9 cellular contexts compared by ENCODE assay signal in genomic region chr3:149487598-149488197, GRCh38. TPM values are rescaled to one million over a fixed set of nuclear protein-coding genes. Genes with fewer than 3 reads are reported as not detected.
DNase-seq lines count a peak whose midpoint lies in the region; ATAC-seq, FAIRE-seq and TF ChIP-seq lines count a peak whose summit lies in the region.
"Had no signal": no experiment of that assay in that cellular context is flagged by ENCODE, and none has a peak within 500 bp of the region (broad histone marks: within the 10 kb centered on the region; RNA-seq: fewer than 3 reads in every experiment).

No MANE protein-coding gene starts in this region.

- ATAC-seq in GM19455 (IDR thresholded peaks at IDR 0.05; ENCODE audit: unreplicated experiment) (peak; percentile 74), psoas muscle (no peak)

- no peak overlapping the region for H3K4me3 Mint-ChIP-seq in activated naive CD4-positive, alpha-beta T cell treated with anti-CD3 and anti-CD28 coated beads for 36 hours

- H3K4me3 ChIP-seq in psoas muscle = no peak overlapping the region

- CTCF ChIA-PET in activated naive CD4-positive, alpha-beta T cell treated with anti-CD3 and anti-CD28 coated beads for 36 hours (lab: Charles Lee) = interaction anchor here (0.6 to 1.5 kb wide), 4 partner anchors 13 to 722 kb away, joined by 3 to 5 read pairs (median 4); no protein-coding TSS in a partner anchor

- H3K4me1 Mint-ChIP-seq in activated naive CD4-positive, alpha-beta T cell treated with anti-CD3 and anti-CD28 coated beads for 36 hours (ENCODE audit: low read depth) = no peaks in the 10 kb centered on the region

- DNase-seq in Daoy (ENCODE audit: low read depth) (peak; percentile 51), KBM-7 (peak; percentile 41), psoas muscle (no peak), H54 (ENCODE audit: insufficient read length, low spot score) (no peak), NCI-H187 treated with DMSO at 0.1 percent for 48 hours (lab: John Stamatoyannopoulos, UW) (no peak)
- DNase-seq in activated naive CD4-positive, alpha-beta T cell treated with anti-CD3 and anti-CD28 coated beads for 36 hours = peak; percentile 49
- no peak for DNase-seq in effector CD8-positive, alpha-beta T cell (lab: John Stamatoyannopoulos, UW)

- no peak overlapping the region for H3K27ac ChIP-seq in psoas muscle

- 72 to 83% (median 72%) methylated on average over 6 of the region's 6 CpGs for WGBS in psoas muscle, 3 donors

- H3K36me3 Mint-ChIP-seq in activated naive CD4-positive, alpha-beta T cell treated with anti-CD3 and anti-CD28 coated beads for 36 hours (ENCODE audit: low read depth) = no peaks in the 10 kb centered on the region

- peaks cover 4% of the 10 kb centered on the region for H3K9me3 ChIP-seq in psoas muscle

- no peaks in the 10 kb centered on the region for H3K36me3 ChIP-seq in psoas muscle (ENCODE audit: insufficient read depth in 1 of 2, low read depth in 1 of 2)

- H3K4me1 ChIP-seq in psoas muscle = peaks cover 9% of the 10 kb centered on the region

- H3K27me3 Mint-ChIP-seq in activated naive CD4-positive, alpha-beta T cell treated with anti-CD3 and anti-CD28 coated beads for 36 hours (ENCODE audit: low read depth) = peaks cover 12% of the 10 kb centered on the region

- no peaks in the 10 kb centered on the region for H3K9me3 Mint-ChIP-seq in activated naive CD4-positive, alpha-beta T cell treated with anti-CD3 and anti-CD28 coated beads for 36 hours

- no peak for FAIRE-seq in H54 (lab: Jason Lieb, UNC)

- H3K27me3 ChIP-seq in psoas muscle (ENCODE audit: insufficient read depth in 3 of 3, low read length in 2 of 3) = no peaks in the 10 kb centered on the region

- peak; percentile 20 for TF ChIP-seq CTCF in psoas muscle (IDR thresholded peaks at IDR 0.05)

- in situ Hi-C loops in KBM-7 (cut with MboI; ENCODE audit: low pct_unique_long_range_greater_than_20kb, low sequenced_read_pairs) = loop anchor here (10.0 to 25.0 kb wide), 2 partner anchors 93 to 525 kb away; no protein-coding TSS in a partner anchor

- no peak for TF ChIP-seq POLR2A in H54 (IDR thresholded peaks at IDR 0.05; ENCODE audit: low read depth, low read length)

- intact Hi-C loops in activated naive CD4-positive, alpha-beta T cell treated with anti-CD3 and anti-CD28 coated beads for 36 hours (cut with micrococcal nuclease) = no loop called here
- intact Hi-C loops in psoas muscle (cut with DNase I) = loop anchor here in 1 of 2 donors (10.0 kb wide), 1 partner anchor 373 kb away; no protein-coding TSS in a partner anchor

- H3K27ac Mint-ChIP-seq in activated naive CD4-positive, alpha-beta T cell treated with anti-CD3 and anti-CD28 coated beads for 36 hours = no peak overlapping the region

RNA-seq across cellular contexts. Expression of gene TM4SF4, which starts 13.2 kb away (rescaled TPM):
- not detected in 2 replicates for total RNA-seq in Daoy (2014; rRNA removed; shearing (Covaris generic))
- not detected for total RNA-seq in activated naive CD4-positive, alpha-beta T cell treated with anti-CD3 and anti-CD28 coated beads for 36 hours
- total RNA-seq in psoas muscle = under 1 TPM in 1 of 4 donors, not detected in 3; 0.13 TPM
- under 1 TPM in 2 of 3 donors, not detected in 1; 0.07 to 0.66 TPM for polyA plus RNA-seq in psoas muscle
- total RNA-seq: T-helper 1 cell treated with Interleukin-12 subunit alpha and Interleukin-12 subunit beta and Interleukin-4 antibody, amounts not matched to agents 30 ng/mL and 1 ng/mL, for 36 hours had no signal

Comparison
In these comparisons a context has a peak if more than half of its experiments do, and no peak if none do; other contexts are left out.
1. DNase-seq: peak in Daoy (single experiment), KBM-7 (single experiment) and activated naive CD4-positive, alpha-beta T cell treated with anti-CD3 and anti-CD28 coated beads for 36 hours (single experiment); none in psoas muscle (0 of 2), effector CD8-positive, alpha-beta T cell (single experiment), H54 (single experiment) and NCI-H187 treated with DMSO at 0.1 percent for 48 hours (single experiment).